Comparison of ENCODE assay signal across 8 cellular contexts in the genomic region with DNA sequence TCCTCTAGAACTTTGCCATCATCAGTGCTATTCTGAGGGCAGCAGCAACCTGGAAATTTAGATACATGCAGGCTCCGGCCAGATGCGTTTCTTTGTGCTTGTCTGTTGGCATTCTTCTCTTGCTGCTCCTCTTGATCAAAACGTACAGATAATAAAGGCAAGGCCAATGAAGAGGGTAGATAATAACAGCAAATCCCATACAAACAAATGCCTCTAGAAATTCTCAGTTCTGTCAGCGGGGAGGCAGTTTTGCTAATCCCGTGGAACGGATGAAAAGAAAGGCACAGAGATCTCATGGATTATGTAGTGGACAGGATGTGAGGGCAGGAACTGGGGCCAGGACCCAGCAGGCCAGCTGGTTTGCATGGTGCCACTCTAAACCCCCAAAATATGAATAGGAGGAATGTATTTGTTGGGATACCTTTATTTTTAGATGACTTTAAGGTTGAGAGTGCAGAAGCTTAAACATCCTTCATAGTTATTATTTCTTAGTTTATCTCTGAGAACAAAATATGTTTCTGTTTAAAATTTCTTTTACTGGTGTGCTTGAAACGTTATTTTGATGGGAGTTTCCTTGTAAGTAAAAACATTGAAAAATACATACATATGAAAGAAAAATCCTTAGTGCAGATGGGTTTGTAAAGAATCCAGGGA. TPM values are rescaled to one million over a fixed set of nuclear protein-coding genes. Genes with fewer than 3 reads are reported as not detected.
A peak's percentile ranks its signal among the peaks of the same experiment; 100 is the strongest.
DNase-seq lines count a peak whose midpoint lies in the region; ATAC-seq, FAIRE-seq and TF ChIP-seq lines count a peak whose summit lies in the region.

No MANE protein-coding gene starts in this region.

- H3K4me1 ChIP-seq in endothelial cell of umbilical vein (ENCODE audit: control insufficient read depth, extremely low read depth, insufficient read depth, low read length) (peaks cover 20% of the 10 kb centered on the region), neuron (ENCODE audit: insufficient read depth, low read length) (peaks cover 14% of the 10 kb centered on the region)

- H3K4me3 ChIP-seq in endothelial cell of umbilical vein (replicated peaks in 1 of 3; ENCODE audit: insufficient read depth in 1 of 3, low read depth in 1 of 3, low read length in 3 of 3) (peak overlapping the region; percentile 54 to 84 (median 76)), neuron (ENCODE audit: low read length) (peak overlapping the region; percentile 70)

- H3K9me1 ChIP-seq in endothelial cell of umbilical vein (replicated peaks; ENCODE audit: control insufficient read depth, extremely low read depth, insufficient read depth, low read length), result no peaks in the 10 kb centered on the region

- peak in 2 of 3 experiments; percentile 52 to 71 for DNase-seq in NCI-H1417 (lab: John Stamatoyannopoulos, UW)
- no peak for DNase-seq in NCI-H1417 treated with DMSO at 0.1 percent for 48 hours (lab: John Stamatoyannopoulos, UW)
- peak; percentile 30 for DNase-seq in RPMI7951 (ENCODE audit: low read depth)
- peak; percentile 56 for DNase-seq in endothelial cell of umbilical vein (ENCODE audit: low read depth, low spot score)
- no peak for DNase-seq in mucosa of gallbladder (ENCODE audit: low spot score)

- POLR2A ChIA-PET in endothelial cell of umbilical vein (lab: Charles Lee), result no interaction called here

- H3K27ac ChIP-seq in endothelial cell of umbilical vein (ENCODE audit: insufficient read depth, low read depth, low read length), result peak overlapping the region; percentile 54

- H3K9me3 ChIP-seq in endothelial cell of umbilical vein (replicated peaks; ENCODE audit: control insufficient read depth, insufficient read depth, low read length) (no peaks in the 10 kb centered on the region), neuron (ENCODE audit: low read length) (no peaks in the 10 kb centered on the region)

- peak; percentile 53 for FAIRE-seq in endothelial cell of umbilical vein (lab: Jason Lieb, UNC)

- H3K27me3 ChIP-seq in endothelial cell of umbilical vein (ENCODE audit: control insufficient read depth in 2 of 2, insufficient read depth in 2 of 2, low read length in 2 of 2), result no peaks in the 10 kb centered on the region
- H3K27me3 ChIP-seq in neuron (ENCODE audit: insufficient read depth, low read length), result no peaks in the 10 kb centered on the region

- no peaks in the 10 kb centered on the region for H4K20me1 ChIP-seq in endothelial cell of umbilical vein (replicated peaks; ENCODE audit: control insufficient read depth, extremely low read depth, insufficient read depth, low read length)

- CTCF ChIA-PET in endothelial cell of umbilical vein (lab: Charles Lee), result interaction anchor here (0.9 to 2.4 kb wide), 4 partner anchors 12 to 251 kb away, joined by 3 to 7 read pairs (median 5); no protein-coding TSS in a partner anchor

- TSS peak; percentile 32 for BruUV-seq in endothelial cell of umbilical vein (replicated peaks; lab: Mats Ljungman, UMichigan)

- ATAC-seq in GM18858 (IDR thresholded peaks at IDR 0.05; ENCODE audit: unreplicated experiment) (no peak), GM21723 (IDR thresholded peaks at IDR 0.05; ENCODE audit: unreplicated experiment) (no peak)

- TF ChIP-seq POLR2A in endothelial cell of umbilical vein (IDR thresholded peaks at IDR 0.05; ENCODE audit: low read depth, low read length), result no peak

- H3K36me3 ChIP-seq in endothelial cell of umbilical vein (ENCODE audit: control insufficient read depth in 2 of 2, extremely low read depth in 1 of 2, insufficient read depth in 2 of 2, low read length in 2 of 2) (no peaks in the 10 kb centered on the region), neuron (ENCODE audit: insufficient read depth, low read length) (peaks cover 7% of the 10 kb centered on the region)

- no peak for TF ChIP-seq CTCF in endothelial cell of umbilical vein (IDR thresholded peaks at IDR 0.05; ENCODE audit: extremely low read depth in 1 of 2, insufficient read depth in 1 of 2, low read depth in 1 of 2, low read length in 2 of 2)

- H3K9ac ChIP-seq in endothelial cell of umbilical vein (replicated peaks; ENCODE audit: extremely low read depth, insufficient read depth, low read length), result peak overlapping the region; percentile 82

- H3K4me2 ChIP-seq in endothelial cell of umbilical vein (ENCODE audit: insufficient read depth, low read length), result peak overlapping the region; percentile 97

- H2AFZ ChIP-seq in endothelial cell of umbilical vein (ENCODE audit: low read depth, low read length) (no peak overlapping the region), neuron (ENCODE audit: low read depth, low read length) (peak overlapping the region; percentile 6)

- intact Hi-C loops in endothelial cell of umbilical vein (cut with micrococcal nuclease), result loop anchor here (1.0 to 5.0 kb wide), 3 partner anchors 14 to 169 kb away; no protein-coding TSS in a partner anchor

- dilution Hi-C loops in endothelial cell of umbilical vein (cut with MboI; ENCODE audit: extremely low pct_ligation_motif_present, low sequenced_read_pairs), result no loop called here

- H3K79me2 ChIP-seq in endothelial cell of umbilical vein (ENCODE audit: control insufficient read depth, insufficient read depth, low read length), result peaks cover 74% of the 10 kb centered on the region

TF ChIP-seq in endothelial cell of umbilical vein, 7 proteins besides CTCF, POLR2A, EP300 and RAD21:
- TF ChIP-seq JUN (IDR thresholded peaks at IDR 0.05; ENCODE audit: borderline replicate concordance, insufficient read depth, insufficient read length, low read depth) (no peak), POLR2AphosphoS5 (IDR thresholded peaks at IDR 0.05; ENCODE audit: insufficient read depth, low read depth, low read length) (no peak), FOS (IDR thresholded peaks at IDR 0.05; ENCODE audit: borderline replicate concordance, insufficient read depth, low read length) (no peak), GATA2 (IDR thresholded peaks at IDR 0.05; ENCODE audit: insufficient read depth, insufficient read length, low read depth, low read length) (no peak), EZH2 (IDR thresholded peaks at IDR 0.05; ENCODE audit: borderline replicate concordance, low read depth, low read length, severe bottlenecking) (no peak), MYC (IDR thresholded peaks at IDR 0.05; ENCODE audit: low read depth, low read length) (no peak)
- TF ChIP-seq, protein P1, sequence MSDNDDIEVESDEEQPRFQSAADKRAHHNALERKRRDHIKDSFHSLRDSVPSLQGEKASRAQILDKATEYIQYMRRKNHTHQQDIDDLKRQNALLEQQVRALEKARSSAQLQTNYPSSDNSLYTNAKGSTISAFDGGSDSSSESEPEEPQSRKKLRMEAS (IDR thresholded peaks at IDR 0.05; ENCODE audit: insufficient read depth, insufficient read length), result no peak

RNA-seq across cellular contexts. Expression of a gene that starts 1.5 kb away (rescaled TPM):
- 25.8 and 32.0 TPM in 2 replicates for total RNA-seq in RPMI7951 (2014; rRNA removed; shearing (Covaris generic))
- total RNA-seq in endothelial cell of umbilical vein (86.8 and 91.9 TPM in 2 replicates), mucosa of gallbladder (48.0 TPM)
- polyA plus RNA-seq in endothelial cell of umbilical vein, result 62.1 and 72.2 TPM in 2 replicates
- polyA plus RNA-seq in endothelial cell of umbilical vein (2011; cell fraction: cytosol; rRNA removed), result 86.0 and 94.1 TPM in 2 replicates
- 317 and 318 TPM in 2 replicates for polyA plus RNA-seq in endothelial cell of umbilical vein (2011; cell fraction: nucleus; rRNA removed)
- 76.2 and 79.8 TPM in 2 replicates for polyA plus RNA-seq in endothelial cell of umbilical vein (2012)
- 140 TPM in 2 replicates for polyA minus RNA-seq in endothelial cell of umbilical vein
- polyA minus RNA-seq in endothelial cell of umbilical vein (2011; cell fraction: cytosol; rRNA and poly(A)+ RNA removed), result 47.3 TPM
- polyA minus RNA-seq in endothelial cell of umbilical vein (2011; cell fraction: nucleus; rRNA and poly(A)+ RNA removed), result 171 and 174 TPM in 2 replicates

RNA-seq across cellular contexts. Expression of a gene that starts 2.2 kb away (rescaled TPM):
- 11.9 and 12.4 TPM in 2 replicates for total RNA-seq in RPMI7951 (2014; rRNA removed; shearing (Covaris generic))
- total RNA-seq in endothelial cell of umbilical vein (41.1 and 42.1 TPM in 2 replicates), mucosa of gallbladder (29.1 TPM)
- 20.7 and 26.4 TPM in 2 replicates for polyA plus RNA-seq in endothelial cell of umbilical vein
- polyA plus RNA-seq in endothelial cell of umbilical vein (2011; cell fraction: cytosol; rRNA removed), result 30.0 and 36.2 TPM in 2 replicates
- 86.2 and 112 TPM in 2 replicates for polyA plus RNA-seq in endothelial cell of umbilical vein (2011; cell fraction: nucleus; rRNA removed)
- polyA plus RNA-seq in endothelial cell of umbilical vein (2012), result 36.4 and 43.2 TPM in 2 replicates
- 48.5 and 54.1 TPM in 2 replicates for polyA minus RNA-seq in endothelial cell of umbilical vein
- polyA minus RNA-seq in endothelial cell of umbilical vein (2011; cell fraction: cytosol; rRNA and poly(A)+ RNA removed), result 11.7 TPM
- polyA minus RNA-seq in endothelial cell of umbilical vein (2011; cell fraction: nucleus; rRNA and poly(A)+ RNA removed), result 54.9 and 75.3 TPM in 2 replicates

RNA-seq across cellular contexts. Expression of a gene that starts 55.3 kb away (rescaled TPM):
- total RNA-seq in RPMI7951 (2014; rRNA removed; shearing (Covaris generic)), result 36.8 and 48.8 TPM in 2 replicates
- 25.7 and 29.4 TPM in 2 replicates for total RNA-seq in endothelial cell of umbilical vein
- 12.1 and 14.3 TPM in 2 replicates for polyA plus RNA-seq in endothelial cell of umbilical vein
- polyA plus RNA-seq in endothelial cell of umbilical vein (2011; cell fraction: cytosol; rRNA removed), result 18.1 and 20.0 TPM in 2 replicates
- 37.8 and 43.0 TPM in 2 replicates for polyA plus RNA-seq in endothelial cell of umbilical vein (2011; cell fraction: nucleus; rRNA removed)
- 27.2 and 37.2 TPM in 2 replicates for polyA plus RNA-seq in endothelial cell of umbilical vein (2012)
- polyA minus RNA-seq in endothelial cell of umbilical vein, result 16.0 and 22.1 TPM in 2 replicates
- 25.2 TPM for polyA minus RNA-seq in endothelial cell of umbilical vein (2011; cell fraction: cytosol; rRNA and poly(A)+ RNA removed)
- polyA minus RNA-seq in endothelial cell of umbilical vein (2011; cell fraction: nucleus; rRNA and poly(A)+ RNA removed), result 16.2 and 28.9 TPM in 2 replicates
- total RNA-seq in mucosa of gallbladder, result 10.1 TPM

Comparison
In these comparisons a context has a peak if more than half of its experiments do, and no peak if none do; other contexts are left out.
1. DNase-seq: peak in NCI-H1417 (2 of 3), RPMI7951 (single experiment) and endothelial cell of umbilical vein (single experiment); none in NCI-H1417 treated with DMSO at 0.1 percent for 48 hours (single experiment) and mucosa of gallbladder (single experiment).